ENCODE assay signal across 1 cellular context in the genomic region with DNA sequence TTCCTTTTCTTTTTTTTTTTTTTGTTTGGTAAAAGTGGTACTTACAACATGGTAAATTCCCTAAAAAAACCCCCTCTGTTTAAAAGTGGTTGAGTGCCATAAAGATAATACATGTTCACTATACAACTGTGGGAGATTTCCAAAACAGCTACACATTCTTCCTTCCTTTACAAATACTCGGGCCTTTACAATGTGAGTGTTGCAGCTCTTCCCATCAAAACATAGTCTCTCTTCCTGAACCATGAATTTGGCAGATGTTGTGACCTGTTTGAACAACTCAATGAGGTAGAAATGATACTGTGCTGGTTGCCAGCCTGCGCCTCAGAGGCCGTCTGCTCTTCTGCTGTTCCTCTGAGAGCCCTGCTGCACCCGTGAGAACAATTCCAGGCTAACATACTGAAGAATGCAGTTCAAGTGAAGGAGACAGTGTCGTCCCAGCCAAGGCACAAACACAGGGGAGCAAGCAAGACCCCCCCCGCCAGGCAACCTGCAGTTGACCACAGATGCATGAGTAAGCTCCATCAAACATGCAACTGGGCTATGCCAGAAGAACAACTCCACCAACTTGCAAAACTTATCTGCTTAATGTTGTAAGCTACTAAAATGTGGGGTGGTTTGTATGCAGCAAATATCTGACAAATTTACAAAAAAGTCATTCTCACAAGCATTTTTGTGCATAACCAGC.
TF ChIP-seq lines count a peak whose summit lies in the region.

No MANE protein-coding gene starts in this region.

TF ChIP-seq in endothelial cell of umbilical vein, 7 proteins besides CTCF, POLR2A, EP300 and RAD21 (continued from another document):
- no peak for TF ChIP-seq MYC (IDR thresholded peaks at IDR 0.05; ENCODE audit: low read depth, low read length)
- TF ChIP-seq EZH2 (IDR thresholded peaks at IDR 0.05; ENCODE audit: borderline replicate concordance, low read depth, low read length, severe bottlenecking) = no peak
- no peak for TF ChIP-seq POLR2AphosphoS5 (IDR thresholded peaks at IDR 0.05; ENCODE audit: insufficient read depth, low read depth, low read length)
- TF ChIP-seq, protein P1, sequence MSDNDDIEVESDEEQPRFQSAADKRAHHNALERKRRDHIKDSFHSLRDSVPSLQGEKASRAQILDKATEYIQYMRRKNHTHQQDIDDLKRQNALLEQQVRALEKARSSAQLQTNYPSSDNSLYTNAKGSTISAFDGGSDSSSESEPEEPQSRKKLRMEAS (IDR thresholded peaks at IDR 0.05; ENCODE audit: insufficient read depth, insufficient read length) = no peak
